Comparison of ENCODE assay signal across 28 cellular contexts in genomic region chr18:25176516-25177042, GRCh38.
"Had no signal": no experiment of that assay in that cellular context is flagged by ENCODE, and none has a peak within 500 bp of the region (broad histone marks: within the 10 kb centered on the region; RNA-seq: fewer than 3 reads in every experiment).

No MANE protein-coding gene starts in this region.

- DNase-seq: activated CD4-positive, alpha-beta memory T cell treated with anti-CD3 and anti-CD28 coated beads for 36 hours; activated CD4-positive, alpha-beta T cell treated with anti-CD3 and anti-CD28 coated beads, Interleukin-2, amount 10 ng/mL, durations not matched to agents 24 days and 14 days; activated CD4-positive, CD25-positive, alpha-beta regulatory T cell treated with anti-CD3 and anti-CD28 coated beads, Interleukin-2, amount 50 U/mL, for 72 hours; activated CD8-positive, alpha-beta memory T cell treated with anti-CD3 and anti-CD28 coated beads, Interleukin-2, amount 50 U/mL, for 48 hours; activated gamma-delta T cell; activated naive CD4-positive, alpha-beta T cell treated with anti-CD3 and anti-CD28 coated beads, Interleukin-2, amount 10 ng/mL, durations not matched to agents 7 days and 5 days; activated naive CD8-positive, alpha-beta T cell treated with anti-CD3 and anti-CD28 coated beads, Interleukin-2, amount 10 ng/mL, durations not matched to agents 7 days and 5 days; activated T-cell treated with anti-CD3 and anti-CD28 coated beads, Interleukin-2, amount 50 U/mL, for 24 hours; brain microvascular endothelial cell; cortex of kidney; effector memory CD8-positive, alpha-beta T cell; head of caudate nucleus; hippocampal formation; left ventricle myocardium inferior; mesendoderm; nucleus accumbens; psoas muscle; stimulated activated CD4-positive, alpha-beta T cell treated with anti-CD3 and anti-CD28 coated beads, Interleukin-15, amount 100 ng/mL, for 24 hours; stimulated activated CD4-positive, alpha-beta T cell treated with anti-CD3 and anti-CD28 coated beads, Interleukin-2, amount 100 ng/mL, for 24 hours; stimulated activated naive B cell treated with anti-CD40 and anti-IgM and Interleukin-4, amounts not matched to agents 10 μg/mL and 1 μg/mL and 100 μg/mL, for 72 hours; stomach; T-helper 9 cell; tibial artery; upper lobe of right lung had no signal

- H3K4me3 Mint-ChIP-seq: activated CD4-positive, alpha-beta memory T cell treated with anti-CD3 and anti-CD28 coated beads for 36 hours; activated CD4-positive, alpha-beta T cell treated with anti-CD3 and anti-CD28 coated beads, Interleukin-2, amount 10 ng/mL, durations not matched to agents 24 days and 14 days; activated naive CD4-positive, alpha-beta T cell treated with anti-CD3 and anti-CD28 coated beads, Interleukin-2, amount 10 ng/mL, durations not matched to agents 7 days and 5 days; activated naive CD8-positive, alpha-beta T cell treated with anti-CD3 and anti-CD28 coated beads, Interleukin-2, amount 10 ng/mL, durations not matched to agents 7 days and 5 days; activated T-cell treated with anti-CD3 and anti-CD28 coated beads, Interleukin-2, amount 50 U/mL, for 24 hours; effector memory CD8-positive, alpha-beta T cell; natural killer cell treated with Interleukin-12 subunit alpha and Interleukin-12 subunit beta and Interleukin-15 and Interleukin-18, amount 100 ng/mL, for 72 hours; stimulated activated naive B cell treated with anti-CD40 and anti-IgM and Interleukin-4, amounts not matched to agents 10 μg/mL and 1 μg/mL and 100 μg/mL, for 72 hours; T-helper 1 cell treated with Interleukin-12 subunit alpha and Interleukin-12 subunit beta and Interleukin-4 antibody, amounts not matched to agents 30 μg/mL and 1 μg/mL, for 36 hours had no signal

- H3K27me3 Mint-ChIP-seq: activated CD4-positive, alpha-beta memory T cell treated with anti-CD3 and anti-CD28 coated beads for 36 hours; activated naive CD8-positive, alpha-beta T cell treated with anti-CD3 and anti-CD28 coated beads, Interleukin-2, amount 10 ng/mL, durations not matched to agents 7 days and 5 days; stimulated activated naive B cell treated with anti-CD40 and anti-IgM and Interleukin-4, amounts not matched to agents 10 μg/mL and 1 μg/mL and 100 μg/mL, for 72 hours had no signal

- H3K4me1 Mint-ChIP-seq: activated CD4-positive, alpha-beta T cell treated with anti-CD3 and anti-CD28 coated beads, Interleukin-2, amount 10 ng/mL, durations not matched to agents 24 days and 14 days; activated naive CD4-positive, alpha-beta T cell treated with anti-CD3 and anti-CD28 coated beads, Interleukin-2, amount 10 ng/mL, durations not matched to agents 7 days and 5 days; activated naive CD8-positive, alpha-beta T cell treated with anti-CD3 and anti-CD28 coated beads, Interleukin-2, amount 10 ng/mL, durations not matched to agents 7 days and 5 days; stimulated activated naive B cell treated with anti-CD40 and anti-IgM and Interleukin-4, amounts not matched to agents 10 μg/mL and 1 μg/mL and 100 μg/mL, for 72 hours had no signal

- H3K27ac Mint-ChIP-seq: activated CD4-positive, alpha-beta memory T cell treated with anti-CD3 and anti-CD28 coated beads for 36 hours; activated CD4-positive, alpha-beta T cell treated with anti-CD3 and anti-CD28 coated beads, Interleukin-2, amount 10 ng/mL, durations not matched to agents 24 days and 14 days; activated naive CD4-positive, alpha-beta T cell treated with anti-CD3 and anti-CD28 coated beads, Interleukin-2, amount 10 ng/mL, durations not matched to agents 7 days and 5 days; activated naive CD8-positive, alpha-beta T cell treated with anti-CD3 and anti-CD28 coated beads, Interleukin-2, amount 10 ng/mL, durations not matched to agents 7 days and 5 days; activated T-cell treated with anti-CD3 and anti-CD28 coated beads, Interleukin-2, amount 50 U/mL, for 24 hours; effector memory CD8-positive, alpha-beta T cell; natural killer cell treated with Interleukin-12 subunit alpha and Interleukin-12 subunit beta and Interleukin-15 and Interleukin-18, amount 100 ng/mL, for 72 hours; stimulated activated naive B cell treated with anti-CD40 and anti-IgM and Interleukin-4, amounts not matched to agents 10 μg/mL and 1 μg/mL and 100 μg/mL, for 72 hours; T-helper 1 cell treated with Interleukin-12 subunit alpha and Interleukin-12 subunit beta and Interleukin-4 antibody, amounts not matched to agents 30 μg/mL and 1 μg/mL, for 36 hours had no signal

- H3K9me3 Mint-ChIP-seq: activated CD4-positive, alpha-beta memory T cell treated with anti-CD3 and anti-CD28 coated beads for 36 hours; activated CD4-positive, alpha-beta T cell treated with anti-CD3 and anti-CD28 coated beads, Interleukin-2, amount 10 ng/mL, durations not matched to agents 24 days and 14 days; activated naive CD4-positive, alpha-beta T cell treated with anti-CD3 and anti-CD28 coated beads, Interleukin-2, amount 10 ng/mL, durations not matched to agents 7 days and 5 days; activated naive CD8-positive, alpha-beta T cell treated with anti-CD3 and anti-CD28 coated beads, Interleukin-2, amount 10 ng/mL, durations not matched to agents 7 days and 5 days; activated T-cell treated with anti-CD3 and anti-CD28 coated beads, Interleukin-2, amount 50 U/mL, for 24 hours; effector memory CD8-positive, alpha-beta T cell; natural killer cell treated with Interleukin-12 subunit alpha and Interleukin-12 subunit beta and Interleukin-15 and Interleukin-18, amount 100 ng/mL, for 72 hours; stimulated activated naive B cell treated with anti-CD40 and anti-IgM and Interleukin-4, amounts not matched to agents 10 μg/mL and 1 μg/mL and 100 μg/mL, for 72 hours; T-helper 1 cell treated with Interleukin-12 subunit alpha and Interleukin-12 subunit beta and Interleukin-4 antibody, amounts not matched to agents 30 μg/mL and 1 μg/mL, for 36 hours had no signal

- H3K4me3 ChIP-seq: left ventricle myocardium inferior, lung, psoas muscle, right atrium auricular region, stomach, tibial artery, upper lobe of right lung had no signal

- ATAC-seq: effector memory CD8-positive, alpha-beta T cell; natural killer cell treated with Interleukin-12 subunit alpha and Interleukin-12 subunit beta and Interleukin-15 and Interleukin-18, amount 100 ng/mL, for 72 hours; psoas muscle; stimulated activated naive B cell treated with anti-CD40 and anti-IgM and Interleukin-4, amounts not matched to agents 10 μg/mL and 1 μg/mL and 100 μg/mL, for 72 hours; upper lobe of right lung had no signal

- H3K36me3 Mint-ChIP-seq: activated CD4-positive, alpha-beta memory T cell treated with anti-CD3 and anti-CD28 coated beads for 36 hours; activated naive CD4-positive, alpha-beta T cell treated with anti-CD3 and anti-CD28 coated beads, Interleukin-2, amount 10 ng/mL, durations not matched to agents 7 days and 5 days; activated naive CD8-positive, alpha-beta T cell treated with anti-CD3 and anti-CD28 coated beads, Interleukin-2, amount 10 ng/mL, durations not matched to agents 7 days and 5 days; natural killer cell treated with Interleukin-12 subunit alpha and Interleukin-12 subunit beta and Interleukin-15 and Interleukin-18, amount 100 ng/mL, for 72 hours; stimulated activated naive B cell treated with anti-CD40 and anti-IgM and Interleukin-4, amounts not matched to agents 10 μg/mL and 1 μg/mL and 100 μg/mL, for 72 hours had no signal
